Comparison of ENCODE assay signal across 7 cellular contexts in the genomic region with DNA sequence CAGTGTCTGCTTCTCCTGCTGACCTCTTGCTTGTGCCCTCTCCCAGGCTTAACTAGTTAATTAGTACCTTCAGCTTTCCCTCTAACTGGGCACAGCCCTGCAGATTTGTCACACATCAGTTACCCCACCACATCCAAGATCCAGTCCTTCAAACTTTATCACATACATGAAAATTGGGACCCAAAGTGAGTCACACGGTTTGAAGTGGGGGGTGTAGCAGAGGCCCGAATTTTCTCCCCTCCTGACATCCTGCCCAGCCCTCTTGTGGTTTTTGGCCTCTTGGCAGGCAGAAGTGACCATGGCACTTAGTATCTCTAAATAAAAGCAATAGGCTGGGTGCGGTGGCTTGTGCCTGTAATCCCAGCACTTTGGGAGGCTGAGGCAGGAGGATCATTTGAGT. TPM values are rescaled to one million over a fixed set of nuclear protein-coding genes. Genes with fewer than 3 reads are reported as not detected.
DNase-seq lines count a peak whose midpoint lies in the region; ATAC-seq and TF ChIP-seq lines count a peak whose summit lies in the region.
"Had no signal": no experiment of that assay in that cellular context is flagged by ENCODE, and none has a peak within 500 bp of the region (broad histone marks: within the 10 kb centered on the region; RNA-seq: fewer than 3 reads in every experiment).

No MANE protein-coding gene starts in this region.

- peak overlapping the region; percentile 92 for H3K4me3 Mint-ChIP-seq in central memory CD8-positive, alpha-beta T cell

- H3K27me3 ChIP-seq in heart left ventricle (no peaks in the 10 kb centered on the region), thyroid gland (no peaks in the 10 kb centered on the region)

- 18 to 33% (median 25%) methylated on average over 3 of the region's 3 CpGs for WGBS in heart left ventricle, 4 donors
- 42 to 52% methylated on average over 3 of the region's 3 CpGs for WGBS in thyroid gland, 2 donors

- TF ChIP-seq POLR2A in heart left ventricle (IDR thresholded peaks at IDR 0.05): no peak
- no peak for TF ChIP-seq POLR2A in thyroid gland (IDR thresholded peaks at IDR 0.05)

- no peaks in the 10 kb centered on the region for H3K27me3 Mint-ChIP-seq in central memory CD8-positive, alpha-beta T cell

- TF ChIP-seq CTCF in heart left ventricle (IDR thresholded peaks at IDR 0.05): peak in 1 of 12 donors; percentile 8
- no peak for TF ChIP-seq CTCF in thyroid gland (IDR thresholded peaks at IDR 0.05)

- H3K4me1 Mint-ChIP-seq in central memory CD8-positive, alpha-beta T cell: peaks cover 75% of the 10 kb centered on the region

- H3K9me3 Mint-ChIP-seq in central memory CD8-positive, alpha-beta T cell: no peaks in the 10 kb centered on the region

- intact Hi-C loops in heart left ventricle (cut with DNase I): loop anchor here in 3 of 10 donors (2.0 to 10.0 kb wide), 3 partner anchors 24 to 761 kb away; no protein-coding TSS in a partner anchor
- intact Hi-C loops in left cardiac atrium (cut with DNase I): no loop called here
- intact Hi-C loops in thyroid gland (cut with DNase I): no loop called here

- H3K4me3 ChIP-seq in heart left ventricle (peak overlapping the region in 1 of 12 donors; percentile 95), thyroid gland (replicated peaks in 1 of 3) (no peak overlapping the region)

- H3K27ac ChIP-seq in heart left ventricle: peak overlapping the region in 11 of 12 donors; percentile 57 to 99 (median 97)
- H3K27ac ChIP-seq in thyroid gland: peak overlapping the region; percentile 18 to 98 (median 98)

- peaks cover 22% of the 10 kb centered on the region for H3K36me3 Mint-ChIP-seq in central memory CD8-positive, alpha-beta T cell (ENCODE audit: insufficient read depth)

- ATAC-seq in heart left ventricle: no peak
- no peak for ATAC-seq in left cardiac atrium
- no peak for ATAC-seq in central memory CD8-positive, alpha-beta T cell (replicated peaks; ENCODE audit: extremely low read depth, poor library complexity, severe bottlenecking)
- no peak for ATAC-seq in GM18498 (IDR thresholded peaks at IDR 0.05; ENCODE audit: unreplicated experiment)

- DNase-seq in heart left ventricle (peak in 2 of 5 donors; percentile 37 to 64), left cardiac atrium (no peak), thyroid gland (peak in 1 of 2 donors; percentile 45), germinal center (ENCODE audit: low spot score) (no peak)
- no peak for DNase-seq in central memory CD8-positive, alpha-beta T cell (ENCODE audit: low spot score in 2 of 2)
- DNase-seq: activated CD8-positive, alpha-beta memory T cell treated with anti-CD3 and anti-CD28 coated beads for 24 hours had no signal

- peaks cover 0 to 13% (median 0%) of the 10 kb centered on the region in 9 donors for H3K36me3 ChIP-seq in heart left ventricle
- no peaks in the 10 kb centered on the region for H3K36me3 ChIP-seq in thyroid gland

- H3K27ac Mint-ChIP-seq in central memory CD8-positive, alpha-beta T cell (ENCODE audit: low read depth): peak overlapping the region; percentile 68

- H3K9me3 ChIP-seq in heart left ventricle (no peaks in the 10 kb centered on the region), thyroid gland (no peaks in the 10 kb centered on the region)

- peaks cover 0 to 93% (median 79%) of the 10 kb centered on the region in 12 donors for H3K4me1 ChIP-seq in heart left ventricle
- H3K4me1 ChIP-seq in thyroid gland: peaks cover 61 to 82% of the 10 kb centered on the region in 2 donors

RNA-seq across cellular contexts. Expression of a gene that starts 3.9 kb away (rescaled TPM):
- total RNA-seq in heart left ventricle (100 to 1,000 TPM; 239 to 398 (median 316) TPM), left cardiac atrium (100 to 1,000 TPM; 170 to 177 TPM), thyroid gland (100 to 1,000 TPM in 1 of 4 donors, 10 to 100 TPM in 3; 66.1 to 147 (median 97.5) TPM)
- 100 to 1,000 TPM; 226 to 247 TPM for polyA plus RNA-seq in heart left ventricle

RNA-seq across cellular contexts. Expression of a gene that starts 9.3 kb away (rescaled TPM):
- total RNA-seq in heart left ventricle: 10 to 100 TPM; 10.1 to 57.0 (median 20.3) TPM
- polyA plus RNA-seq in heart left ventricle: 10 to 100 TPM in 1 of 2 donors, 1 to 10 TPM in 1; 6.9 to 30.1 TPM
- total RNA-seq in left cardiac atrium: 10 to 100 TPM in 1 of 2 donors, 1 to 10 TPM in 1; 10.0 to 41.9 TPM
- 10 to 100 TPM; 31.0 to 78.1 (median 48.0) TPM for total RNA-seq in thyroid gland

RNA-seq across cellular contexts. Expression of a gene that starts 51.5 kb away (rescaled TPM):
- total RNA-seq in heart left ventricle (10 to 100 TPM in 7 of 9 donors, 1 to 10 TPM in 2; 7.8 to 19.7 (median 13.8) TPM), left cardiac atrium (10 to 100 TPM; 11.8 to 19.7 TPM), thyroid gland (10 to 100 TPM; 13.9 to 20.8 (median 17.6) TPM)
- 10 to 100 TPM; 10.9 to 16.7 TPM for polyA plus RNA-seq in heart left ventricle

RNA-seq across cellular contexts. Expression of a gene that starts 53.3 kb away (rescaled TPM):
- total RNA-seq in heart left ventricle (10 to 100 TPM; 25.4 to 56.8 (median 40.0) TPM), left cardiac atrium (10 to 100 TPM; 29.7 to 32.3 TPM), thyroid gland (10 to 100 TPM; 19.6 to 22.0 (median 20.3) TPM)
- 10 to 100 TPM; 28.7 to 28.9 TPM for polyA plus RNA-seq in heart left ventricle

RNA-seq across cellular contexts. Expression of a gene that starts 53.9 kb away (rescaled TPM):
- 1 to 10 TPM; 2.9 to 6.7 (median 4.8) TPM for total RNA-seq in heart left ventricle
- 1 to 10 TPM; 2.0 to 2.1 TPM for polyA plus RNA-seq in heart left ventricle
- 1 to 10 TPM; 2.8 to 3.8 TPM for total RNA-seq in left cardiac atrium
- total RNA-seq in thyroid gland: 10 to 100 TPM; 15.7 to 54.2 (median 21.1) TPM
